Comparison of ENCODE assay signal across 12 cellular contexts in genomic region chr11:12829131-12829530, GRCh38.
DNase-seq lines count a peak whose midpoint lies in the region; ATAC-seq and TF ChIP-seq lines count a peak whose summit lies in the region.
"Had no signal": no experiment of that assay in that cellular context is flagged by ENCODE, and none has a peak within 500 bp of the region (broad histone marks: within the 10 kb centered on the region; RNA-seq: fewer than 3 reads in every experiment).

No MANE protein-coding gene starts in this region.

- H3K9me2 ChIP-seq in GM23248 (ENCODE audit: insufficient read depth) = no peaks in the 10 kb centered on the region
- no peaks in the 10 kb centered on the region for H3K9me2 ChIP-seq in hepatocyte (replicated peaks; ENCODE audit: insufficient read depth)

- ATAC-seq in GM21360 (IDR thresholded peaks at IDR 0.05; ENCODE audit: unreplicated experiment) (no peak), GM19023 (IDR thresholded peaks at IDR 0.05; ENCODE audit: unreplicated experiment) (no peak)

- in situ Hi-C loops in GM23248 (cut with MboI) = no loop called here

- TF ChIP-seq CTCF in hepatocyte (IDR thresholded peaks at IDR 0.05; ENCODE audit: poor library complexity) = no peak

- H3K27me3 ChIP-seq in GM23248 (replicated peaks; ENCODE audit: insufficient read depth) = no peaks in the 10 kb centered on the region
- H3K27me3 ChIP-seq in SJCRH30 = no peaks in the 10 kb centered on the region
- H3K27me3 ChIP-seq in hepatocyte = no peaks in the 10 kb centered on the region
- no peaks in the 10 kb centered on the region for H3K27me3 ChIP-seq in rectal smooth muscle tissue (ENCODE audit: control insufficient read depth, insufficient read depth, low read length)

- peak overlapping the region; percentile 74 for H3K4me2 ChIP-seq in GM23248 (ENCODE audit: unreplicated experiment)
- peak overlapping the region; percentile 80 for H3K4me2 ChIP-seq in hepatocyte

- intact Hi-C loops in posterior vena cava (cut with DNase I) = no loop called here

- H3K27ac ChIP-seq in GM23248 = peak overlapping the region; percentile 51; the same call in 1 of the 2 replicates
- peak overlapping the region; percentile 75 for H3K27ac ChIP-seq in SJCRH30
- H3K27ac ChIP-seq in hepatocyte = peak overlapping the region; percentile 60
- H3K27ac ChIP-seq in rectal smooth muscle tissue (ENCODE audit: low read depth, low read length) = peak overlapping the region; percentile 6

- peaks cover 62% of the 10 kb centered on the region for H3F3A ChIP-seq in GM23248 (ENCODE audit: insufficient read depth)

- H2AFZ ChIP-seq in GM23248 (no peak overlapping the region), hepatocyte (no peak overlapping the region)

- peaks cover 50% of the 10 kb centered on the region for H4K20me1 ChIP-seq in GM23248 (ENCODE audit: insufficient read depth)
- peaks cover under 1% of the 10 kb centered on the region for H4K20me1 ChIP-seq in hepatocyte (ENCODE audit: insufficient read depth, poor library complexity, severe bottlenecking)

- WGBS in GM23248 (ENCODE audit: low coverage in 1 of 2, low lambda C conversion rate in 2 of 2, missing lambda C conversion rate in 2 of 2), 2 experiments = 66 to 73% methylated on average over 6 of the region's 6 CpGs
- WGBS in hepatocyte (ENCODE audit: low lambda C conversion rate, missing lambda C conversion rate) = 25% methylated on average over 6 of the region's 6 CpGs

- H3K4me1 ChIP-seq in GM23248 (ENCODE audit: insufficient read depth) (peaks cover 51% of the 10 kb centered on the region), SJCRH30 (peaks cover 15% of the 10 kb centered on the region), hepatocyte (ENCODE audit: insufficient read depth) (peaks cover 43% of the 10 kb centered on the region), rectal smooth muscle tissue (ENCODE audit: control insufficient read depth, insufficient read depth, low read length) (no peaks in the 10 kb centered on the region)

- H3K4me3 ChIP-seq in GM23248 (peak overlapping the region; percentile 73), SJCRH30 (peak overlapping the region; percentile 59), hepatocyte (no peak overlapping the region), rectal smooth muscle tissue (ENCODE audit: low read length) (no peak overlapping the region)

- H3K36me3 ChIP-seq in GM23248 (ENCODE audit: low read depth) (peaks cover 6% of the 10 kb centered on the region; the same call in 1 of the 2 replicates), SJCRH30 (0 out of 2 replicates have a peak, but pooled peaks cover 2% of the 10 kb centered on the region), hepatocyte (replicated peaks; ENCODE audit: insufficient read depth, low read depth) (no peaks in the 10 kb centered on the region), rectal smooth muscle tissue (ENCODE audit: control insufficient read depth, insufficient read depth, low read length) (no peaks in the 10 kb centered on the region)

- no peaks in the 10 kb centered on the region for H3K9me3 ChIP-seq in GM23248 (ENCODE audit: low read depth)
- no peaks in the 10 kb centered on the region for H3K9me3 ChIP-seq in SJCRH30 (replicated peaks)
- H3K9me3 ChIP-seq in hepatocyte (ENCODE audit: low read depth) = no peaks in the 10 kb centered on the region

- H3K79me2 ChIP-seq in GM23248 (ENCODE audit: insufficient read depth) (peaks cover 100% of the 10 kb centered on the region), hepatocyte (peaks cover 90% of the 10 kb centered on the region)

- DNase-seq in GM23248 = no peak
- no peak for DNase-seq in SJCRH30
- no peak for DNase-seq in hepatocyte (ENCODE audit: low spot score)
- DNase-seq in posterior vena cava (ENCODE audit: low spot score) = no peak
- DNase-seq in amygdala (lab: John Stamatoyannopoulos, UW) = no peak
- DNase-seq: activated CD4-positive, alpha-beta T cell treated with anti-CD3 and anti-CD28 coated beads for 4 hours; activated naive CD4-positive, alpha-beta T cell; naive B cell; NCI-H2107 had no signal

- H3K9ac ChIP-seq in GM23248 (peak overlapping the region; percentile 64), rectal smooth muscle tissue (ENCODE audit: low read length) (no peak overlapping the region)

Comparison
In these comparisons a context has a peak if more than half of its experiments do, and no peak if none do; other contexts are left out.
1. H3K27ac ChIP-seq: peak in every context shown above with its lines; median percentile 75 in SJCRH30; 60 in hepatocyte; 51 in GM23248; 6 in rectal smooth muscle tissue.
2. H3K4me3 ChIP-seq: peak in GM23248 (single experiment) and SJCRH30 (single experiment); none in hepatocyte (single experiment) and rectal smooth muscle tissue (single experiment).